8 cellular contexts compared by ENCODE assay signal in the genomic region with DNA sequence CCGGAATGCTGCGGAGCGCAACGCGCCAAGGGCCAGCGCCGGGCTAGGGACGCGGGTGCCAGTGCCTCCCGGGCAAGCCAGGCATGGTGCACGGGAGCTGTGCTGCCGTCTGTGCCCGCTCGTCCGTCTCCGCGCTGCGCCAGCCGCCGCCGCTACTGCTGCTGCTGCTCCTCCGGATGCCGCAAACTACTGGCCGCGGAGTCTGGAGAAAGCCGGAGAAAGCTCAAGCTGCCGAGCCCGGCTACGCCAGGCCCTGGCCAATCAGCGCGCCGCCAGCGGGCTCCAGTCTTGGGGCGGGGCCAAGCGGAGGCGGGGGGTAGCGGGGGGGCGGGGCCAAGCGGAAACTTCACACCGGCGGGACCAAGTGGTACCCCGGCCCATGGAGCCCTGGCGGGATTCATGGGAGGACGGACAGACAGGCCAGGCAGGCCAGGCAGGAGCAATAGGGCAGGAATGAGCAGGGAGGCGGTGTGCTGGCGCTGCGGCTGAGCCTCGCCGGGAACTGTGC. TPM values are rescaled to one million over a fixed set of nuclear protein-coding genes. Genes with fewer than 3 reads are reported as not detected.
DNase-seq lines count a peak whose midpoint lies in the region; ATAC-seq and TF ChIP-seq lines count a peak whose summit lies in the region.

A gene with protein sequence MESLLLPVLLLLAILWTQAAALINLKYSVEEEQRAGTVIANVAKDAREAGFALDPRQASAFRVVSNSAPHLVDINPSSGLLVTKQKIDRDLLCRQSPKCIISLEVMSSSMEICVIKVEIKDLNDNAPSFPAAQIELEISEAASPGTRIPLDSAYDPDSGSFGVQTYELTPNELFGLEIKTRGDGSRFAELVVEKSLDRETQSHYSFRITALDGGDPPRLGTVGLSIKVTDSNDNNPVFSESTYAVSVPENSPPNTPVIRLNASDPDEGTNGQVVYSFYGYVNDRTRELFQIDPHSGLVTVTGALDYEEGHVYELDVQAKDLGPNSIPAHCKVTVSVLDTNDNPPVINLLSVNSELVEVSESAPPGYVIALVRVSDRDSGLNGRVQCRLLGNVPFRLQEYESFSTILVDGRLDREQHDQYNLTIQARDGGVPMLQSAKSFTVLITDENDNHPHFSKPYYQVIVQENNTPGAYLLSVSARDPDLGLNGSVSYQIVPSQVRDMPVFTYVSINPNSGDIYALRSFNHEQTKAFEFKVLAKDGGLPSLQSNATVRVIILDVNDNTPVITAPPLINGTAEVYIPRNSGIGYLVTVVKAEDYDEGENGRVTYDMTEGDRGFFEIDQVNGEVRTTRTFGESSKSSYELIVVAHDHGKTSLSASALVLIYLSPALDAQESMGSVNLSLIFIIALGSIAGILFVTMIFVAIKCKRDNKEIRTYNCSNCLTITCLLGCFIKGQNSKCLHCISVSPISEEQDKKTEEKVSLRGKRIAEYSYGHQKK (N-terminal part only) (minus strand): TSS at position 191 of the 508 bp plus-strand sequence. CDS start 1,676 bp downstream, outside the sequence.

- no peak within 1 kb of the TSS for H3K27ac ChIP-seq in substantia nigra (ENCODE audit: low read depth, low read length, poor library complexity, severe bottlenecking)

- H3K27me3 Mint-ChIP-seq in naive B cell: peaks cover 33 to 72% (median 68%) of the 10 kb centered on the region in 3 donors

- peaks cover 0 to 16% (median 8%) of the 10 kb centered on the region in 7 donors for H3K9me3 Mint-ChIP-seq in naive B cell

- peak within 1 kb of the TSS; percentile 53 to 85 (median 76) for H3K4me3 Mint-ChIP-seq in naive B cell

- peak within 1 kb of the TSS; percentile 29 for H3K4me3 ChIP-seq in fibroblast of mammary gland (ENCODE audit: control insufficient read depth, low read depth, low read length)

- no peak for TF ChIP-seq CTCF in fibroblast of mammary gland (conservative IDR thresholded peaks at IDR 0.05; ENCODE audit: control insufficient read depth, insufficient read depth, low read depth, low read length)

- peak; percentile 75 for ATAC-seq in HG02759 (IDR thresholded peaks at IDR 0.05; ENCODE audit: unreplicated experiment)
- peak; percentile 28 to 30 for ATAC-seq in naive B cell (ENCODE audit: low read depth in 2 of 2)

- H3K27ac Mint-ChIP-seq in naive B cell: peak within 1 kb of the TSS in 4 of 6 donors; percentile 40 to 93 (median 56)

- H3K4me1 Mint-ChIP-seq in naive B cell: peaks cover 7 to 22% (median 8%) of the 10 kb centered on the region in 3 donors

- DNase-seq in C1 segment of cervical spinal cord (lab: John Stamatoyannopoulos, UW) (peak in 11 of 14 donors; percentile 0 to 44 (median 14)), fibroblast of mammary gland (ENCODE audit: low read depth) (peak; percentile 57), naive B cell (no peak), substantia nigra (lab: John Stamatoyannopoulos, UW) (peak in 45 of 49 donors; percentile 0 to 63 (median 26)), 8988T (no peak), MV-4-11 (lab: John Stamatoyannopoulos, UW) (no peak)
- DNase-seq in activated CD4-positive, alpha-beta T cell treated with anti-CD3 and anti-CD28 coated beads, Interleukin-2, amount 50 U/mL, for 1 hour: peak; percentile 3

- peaks cover 0 to 8% of the 10 kb centered on the region in 2 donors for H3K36me3 Mint-ChIP-seq in naive B cell

RNA-seq across cellular contexts. Expression of the gene that starts here (rescaled TPM):
- polyA plus RNA-seq in naive B cell (ENCODE audit: low read depth in 6 of 6): under 1 TPM in 1 of 6 donors, not detected in 5; 0.04 TPM

Comparison
In these comparisons a context has a peak if more than half of its experiments do, and no peak if none do; other contexts are left out.
1. Peak in ATAC-seq in naive B cell; RNA of the gene not detected or under 1 TPM.
2. DNase-seq: peak in C1 segment of cervical spinal cord (11 of 14), activated CD4-positive, alpha-beta T cell treated with anti-CD3 and anti-CD28 coated beads, Interleukin-2, amount 50 U/mL, for 1 hour (single experiment), fibroblast of mammary gland (single experiment) and substantia nigra (45 of 49); none in naive B cell (single experiment), 8988T (single experiment) and MV-4-11 (single experiment).